In the genomic region with DNA sequence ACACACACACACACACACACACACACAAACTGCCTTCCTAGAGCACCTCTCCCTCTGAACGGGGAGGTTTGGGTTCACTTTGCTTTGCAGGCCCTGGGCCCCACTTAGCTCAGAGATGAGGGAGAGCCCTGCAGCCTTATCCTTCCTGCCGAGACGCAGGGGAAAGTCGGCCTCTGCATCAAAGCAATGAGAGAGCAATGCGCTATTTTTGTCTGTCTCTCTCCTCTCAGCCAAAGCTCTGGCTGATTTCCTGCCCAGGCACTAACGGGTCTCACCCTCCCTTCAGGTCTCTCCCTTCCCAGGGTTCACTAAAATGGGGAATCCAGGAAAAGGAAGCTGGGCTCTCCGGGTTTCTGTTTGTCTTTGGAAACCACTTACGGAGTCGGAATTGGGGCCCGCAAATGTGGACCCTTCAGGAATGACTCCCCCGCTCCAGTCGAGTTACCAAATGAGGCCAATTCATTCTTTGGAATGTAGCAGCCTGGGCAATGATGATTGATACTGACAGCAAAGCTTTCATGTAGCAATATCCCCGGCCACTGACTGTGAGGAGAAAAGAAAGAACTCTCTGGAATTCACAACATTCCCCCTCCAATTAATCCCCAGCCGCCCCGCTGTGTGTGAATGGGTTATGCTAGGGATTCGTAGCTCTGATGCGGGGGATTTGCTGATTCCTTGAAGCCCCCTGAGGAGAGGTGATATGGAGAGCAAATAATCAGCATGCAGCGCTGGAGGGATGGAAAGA, we compare ENCODE assay signal across 11 cellular contexts.
DNase-seq lines count a peak whose midpoint lies in the region; TF ChIP-seq lines count a peak whose summit lies in the region.
"Had no signal": no experiment of that assay in that cellular context is flagged by ENCODE, and none has a peak within 500 bp of the region (broad histone marks: within the 10 kb centered on the region; RNA-seq: fewer than 3 reads in every experiment).

No MANE protein-coding gene starts in this region.

- no peak overlapping the region for H3K27ac ChIP-seq in BLaER1 treated with 17β-estradiol and CSF1 and Interleukin-3, amounts not matched to agents 10 nM and 100 nM
- H3K27ac ChIP-seq in cardiac muscle cell (peak overlapping the region; percentile 97), neuronal stem cell (replicated peaks; ENCODE audit: low read length) (peak overlapping the region; percentile 55), PC-9 (no peak overlapping the region)
- H3K27ac ChIP-seq: HL-60, SJSA1 had no signal

- no CpG with 5 or more reads among the region's 18 CpGs for WGBS in neuronal stem cell (ENCODE audit: extremely low coverage in 2 of 2, insufficient read length in 2 of 2, insufficient replicate concordance in 1 of 2), 2 donors

- no peak overlapping the region for H3K4ac ChIP-seq in neuronal stem cell (ENCODE audit: low read length)

- no peaks in the 10 kb centered on the region for H3K9me3 ChIP-seq in BLaER1 treated with 17β-estradiol and CSF1 and Interleukin-3, amounts not matched to agents 10 nM and 100 nM (replicated peaks in 1 of 11)
- H3K9me3 ChIP-seq in cardiac muscle cell (ENCODE audit: low read depth), result no peaks in the 10 kb centered on the region
- H3K9me3 ChIP-seq in neuronal stem cell (replicated peaks in 1 of 2; ENCODE audit: control insufficient read depth in 2 of 2, insufficient read depth in 1 of 2, low read depth in 1 of 2, low read length in 2 of 2), result peaks cover 0 to 2% of the 10 kb centered on the region in 2 donors
- H3K9me3 ChIP-seq in PC-9 (ENCODE audit: insufficient read depth, low read depth), result no peaks in the 10 kb centered on the region
- H3K9me3 ChIP-seq: SJSA1 had no signal

- no peaks in the 10 kb centered on the region for H3K36me3 ChIP-seq in BLaER1 treated with 17β-estradiol and CSF1 and Interleukin-3, amounts not matched to agents 10 nM and 100 nM
- H3K36me3 ChIP-seq in cardiac muscle cell, result no peaks in the 10 kb centered on the region
- H3K36me3 ChIP-seq in neuronal stem cell (replicated peaks in 1 of 2; ENCODE audit: control insufficient read depth in 2 of 2, insufficient read depth in 2 of 2, low read length in 2 of 2), result no peaks in the 10 kb centered on the region
- no peaks in the 10 kb centered on the region for H3K36me3 ChIP-seq in PC-9 (ENCODE audit: low read depth)
- H3K36me3 ChIP-seq: SJSA1 had no signal

- peak; percentile 92 for DNase-seq in amniotic epithelial cell (ENCODE audit: low read depth)
- peak; percentile 69 to 80 for DNase-seq in cardiac muscle cell (ENCODE audit: low read depth in 1 of 2, low spot score in 1 of 2)
- peak; percentile 95 for DNase-seq in neuronal stem cell (ENCODE audit: low spot score)
- no peak for DNase-seq in SW 1271 (lab: John Stamatoyannopoulos, UW)
- no peak for DNase-seq in NOMO-1 treated with dmso at 0.1 percent for 144 hours (lab: John Stamatoyannopoulos, UW; ENCODE audit: unreplicated experiment)
- DNase-seq in PC-9, result no peak
- no peak for DNase-seq in activated CD4-positive, CD25-positive, alpha-beta regulatory T cell (lab: John Stamatoyannopoulos, UW)
- DNase-seq: NCI-H2029 treated with DMSO at 0.1 percent for 48 hours had no signal

- no peaks in the 10 kb centered on the region for H3K9me2 ChIP-seq in PC-9 (ENCODE audit: insufficient read depth)

- H3K23ac ChIP-seq in neuronal stem cell (ENCODE audit: low read depth, low read length, poor library complexity), result no peak overlapping the region

- H3K4me1 ChIP-seq in BLaER1 treated with 17β-estradiol and CSF1 and Interleukin-3, amounts not matched to agents 10 nM and 100 nM, result peaks cover 0 to 24% (median 6%) of the 10 kb centered on the region in 10 experiments; a peak in 12 of 20 replicates
- H3K4me1 ChIP-seq in cardiac muscle cell (ENCODE audit: low read depth) (peaks cover 39% of the 10 kb centered on the region), neuronal stem cell (ENCODE audit: control insufficient read depth in 2 of 2, insufficient read depth in 1 of 2, low read depth in 1 of 2, low read length in 2 of 2) (peaks cover 19 to 29% of the 10 kb centered on the region in 2 donors), PC-9 (replicated peaks; ENCODE audit: insufficient read depth) (no peaks in the 10 kb centered on the region)
- H3K4me1 ChIP-seq: SJSA1 had no signal

- H2AK5ac ChIP-seq in neuronal stem cell (ENCODE audit: low read depth, low read length), result no peak overlapping the region

- H3F3A ChIP-seq in PC-9 (ENCODE audit: insufficient read depth, low read depth), result no peaks in the 10 kb centered on the region

- CTCF ChIA-PET in PC-9 (lab: Charles Lee), result no interaction called here

- POLR2A ChIA-PET in PC-9 (lab: Charles Lee; ENCODE audit: unreplicated experiment), result no interaction called here

- peak overlapping the region in 8 of 11 experiments; percentile 2 to 36 (median 27); a peak in 8 of 22 replicates for H3K4me2 ChIP-seq in BLaER1 treated with 17β-estradiol and CSF1 and Interleukin-3, amounts not matched to agents 10 nM and 100 nM
- H3K4me2 ChIP-seq in neuronal stem cell (ENCODE audit: insufficient read depth, low read length, poor library complexity, severe bottlenecking), result peak overlapping the region; percentile 78
- H3K4me2 ChIP-seq in PC-9, result no peak overlapping the region

- no peak overlapping the region for H2BK12ac ChIP-seq in neuronal stem cell (ENCODE audit: low read length)

- no TSS peak for BruUV-seq in PC-9 (replicated peaks; lab: Mats Ljungman, UMichigan)

- no peak for TF ChIP-seq CTCF in cardiac muscle cell (IDR thresholded peaks at IDR 0.05; ENCODE audit: low read depth, low read length)
- no peak for TF ChIP-seq CTCF in PC-9 (conservative IDR thresholded peaks at IDR 0.05)

- peak overlapping the region; percentile 38 for H3K18ac ChIP-seq in neuronal stem cell (ENCODE audit: low read length)

- no peak overlapping the region for H4K91ac ChIP-seq in neuronal stem cell (ENCODE audit: low read depth, low read length, poor library complexity)

- no peaks in the 10 kb centered on the region for H4K20me1 ChIP-seq in BLaER1 treated with 17β-estradiol and CSF1 and Interleukin-3, amounts not matched to agents 10 nM and 100 nM
- no peaks in the 10 kb centered on the region for H4K20me1 ChIP-seq in PC-9 (ENCODE audit: insufficient read depth)

- no peak overlapping the region for H4K8ac ChIP-seq in neuronal stem cell (ENCODE audit: low read depth, low read length)

- no peaks in the 10 kb centered on the region for H3K27me3 ChIP-seq in BLaER1 treated with 17β-estradiol and CSF1 and Interleukin-3, amounts not matched to agents 10 nM and 100 nM
- H3K27me3 ChIP-seq in cardiac muscle cell (no peaks in the 10 kb centered on the region), neuronal stem cell (ENCODE audit: control insufficient read depth in 3 of 3, insufficient read depth in 3 of 3, low read depth in 1 of 3, low read length in 3 of 3) (peaks cover 0 to 10% (median 0%) of the 10 kb centered on the region in 3 experiments), PC-9 (ENCODE audit: insufficient read depth, low read depth) (no peaks in the 10 kb centered on the region)
- H3K27me3 ChIP-seq: SJSA1 had no signal

- H3K9ac ChIP-seq in BLaER1 treated with 17β-estradiol and CSF1 and Interleukin-3, amounts not matched to agents 10 nM and 100 nM, result no peak overlapping the region
- H3K9ac ChIP-seq in neuronal stem cell (ENCODE audit: low read depth, low read length, poor library complexity), result no peak overlapping the region

- intact Hi-C loops in PC-9 (cut with micrococcal nuclease; ENCODE audit: unreplicated experiment), result no loop called here

- no peak overlapping the region for H3K14ac ChIP-seq in neuronal stem cell (ENCODE audit: low read length)

- H3K4me3 ChIP-seq in BLaER1 treated with 17β-estradiol and CSF1 and Interleukin-3, amounts not matched to agents 10 nM and 100 nM, result no peak overlapping the region
- no peak overlapping the region for H3K4me3 ChIP-seq in cardiac muscle cell
- peak overlapping the region in 1 of 2 donors; percentile 50 for H3K4me3 ChIP-seq in neuronal stem cell (ENCODE audit: low read length in 2 of 2)
- no peak overlapping the region for H3K4me3 ChIP-seq in PC-9
- H3K4me3 ChIP-seq: SJSA1 had no signal

- H2BK15ac ChIP-seq in neuronal stem cell (ENCODE audit: low read length), result no peak overlapping the region

- no peaks in the 10 kb centered on the region for H3K79me1 ChIP-seq in neuronal stem cell (ENCODE audit: low read depth, low read length)

- no peak overlapping the region for H2BK120ac ChIP-seq in neuronal stem cell (ENCODE audit: low read depth, low read length)

- H2AFZ ChIP-seq in neuronal stem cell (ENCODE audit: low read length) (peak overlapping the region; percentile 91), PC-9 (no peak overlapping the region)

- no peak overlapping the region for H2BK5ac ChIP-seq in neuronal stem cell (ENCODE audit: low read length)

- no peaks in the 10 kb centered on the region for H3K79me2 ChIP-seq in PC-9 (ENCODE audit: low read depth)

Comparison
In these comparisons a context has a peak if more than half of its experiments do, and no peak if none do; other contexts are left out.
1. H3K27ac ChIP-seq: peak in cardiac muscle cell (single experiment) and neuronal stem cell (single experiment); none in BLaER1 treated with 17β-estradiol and CSF1 and Interleukin-3, amounts not matched to agents 10 nM and 100 nM (0 of 11) and PC-9 (single experiment).
2. DNase-seq: peak in amniotic epithelial cell (single experiment), cardiac muscle cell (2 of 2) and neuronal stem cell (single experiment); none in SW 1271 (0 of 2), NOMO-1 treated with dmso at 0.1 percent for 144 hours (single experiment), PC-9 (0 of 2) and activated CD4-positive, CD25-positive, alpha-beta regulatory T cell (0 of 4).